In the genomic region with DNA sequence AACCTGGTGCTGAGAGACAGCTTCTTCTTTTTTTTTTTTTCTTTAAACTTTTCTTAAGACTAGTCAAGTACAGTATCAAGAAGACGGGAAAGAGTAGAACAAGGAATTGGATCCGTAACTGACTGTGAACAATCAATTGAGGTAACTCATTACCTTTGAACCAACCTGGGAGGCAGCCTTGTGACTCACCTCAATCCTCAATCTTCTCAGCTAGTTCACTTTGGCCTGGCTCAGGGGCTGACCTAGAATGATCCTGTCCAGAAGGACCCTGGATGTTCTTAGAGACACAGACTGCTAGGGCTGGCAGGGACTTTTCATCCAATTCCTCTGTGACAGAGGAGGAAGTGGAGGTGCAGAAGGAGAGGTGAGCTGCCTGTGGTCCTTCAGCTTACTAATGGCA, we compare ENCODE assay signal across 1 cellular context.
TF ChIP-seq lines count a peak whose summit lies in the region.

No MANE protein-coding gene starts in this region.

TF ChIP-seq in IMR-90, 13 proteins besides CTCF, POLR2A, EP300 and RAD21:
- no peak for TF ChIP-seq MXI1 (IDR thresholded peaks at IDR 0.05; ENCODE audit: borderline replicate concordance, low read depth, low read length)
- no peak for TF ChIP-seq CEBPB (IDR thresholded peaks at IDR 0.05; ENCODE audit: low read depth, low read length)
- no peak for TF ChIP-seq FOS (IDR thresholded peaks at IDR 0.05; ENCODE audit: low read depth, low read length)
